11 cellular contexts compared by ENCODE assay signal in genomic region chr5:78927657-78928282, GRCh38. TPM values are rescaled to one million over a fixed set of nuclear protein-coding genes. Genes with fewer than 3 reads are reported as not detected.
DNase-seq lines count a peak whose midpoint lies in the region; ATAC-seq, FAIRE-seq and TF ChIP-seq lines count a peak whose summit lies in the region.
"Had no signal": no experiment of that assay in that cellular context is flagged by ENCODE, and none has a peak within 500 bp of the region (broad histone marks: within the 10 kb centered on the region; RNA-seq: fewer than 3 reads in every experiment).

No MANE protein-coding gene starts in this region.

- no peaks in the 10 kb centered on the region for H3K9me2 ChIP-seq in GM23338 (ENCODE audit: insufficient read depth)

- H3K9me3 Mint-ChIP-seq in GM23338 (no peaks in the 10 kb centered on the region), osteocyte (ENCODE audit: unreplicated experiment) (no peaks in the 10 kb centered on the region)
- H3K9me3 Mint-ChIP-seq in CD8-positive, alpha-beta T cell, result no peaks in the 10 kb centered on the region

- TF ChIP-seq CTCF in GM23338 (conservative IDR thresholded peaks at IDR 0.05; ENCODE audit: low read depth in 2 of 2) (no peak), epithelial cell of proximal tubule (conservative IDR thresholded peaks at IDR 0.05; ENCODE audit: low read depth, low read length) (no peak), osteocyte (IDR thresholded peaks at IDR 0.05) (no peak)
- no peak for TF ChIP-seq CTCF in CD8-positive, alpha-beta T cell (IDR thresholded peaks at IDR 0.05)

- H3K79me2 ChIP-seq in GM23338 (replicated peaks; ENCODE audit: insufficient read depth), result no peaks in the 10 kb centered on the region

- POLR2A ChIA-PET in CD8-positive, alpha-beta T cell (lab: Charles Lee), result no interaction called here

- peaks cover 4% of the 10 kb centered on the region for H3K27me3 Mint-ChIP-seq in GM23338 (ENCODE audit: insufficient read depth, low read depth, poor library complexity)
- H3K27me3 Mint-ChIP-seq in osteocyte (ENCODE audit: unreplicated experiment), result no peaks in the 10 kb centered on the region
- no peaks in the 10 kb centered on the region for H3K27me3 Mint-ChIP-seq in CD8-positive, alpha-beta T cell (ENCODE audit: low read depth)
- H3K27me3 Mint-ChIP-seq: naive B cell had no signal

- peak overlapping the region; percentile 44; the same call in 1 of the 2 replicates for H3K4me2 ChIP-seq in GM23338

- H3K4me3 ChIP-seq in GM23338 (no peak overlapping the region), epithelial cell of proximal tubule (ENCODE audit: low read depth, low read length) (no peak overlapping the region)
- no peak overlapping the region for H3K4me3 ChIP-seq in CD8-positive, alpha-beta T cell (ENCODE audit: low read depth, low read length)

- CTCF ChIA-PET in CD8-positive, alpha-beta T cell (lab: Charles Lee), result interaction anchor here (1.0 kb wide), 1 partner anchor 206 kb away, joined by 4 read pairs; no protein-coding TSS in a partner anchor

- H3K4me1 Mint-ChIP-seq in GM23338, result peaks cover 43% of the 10 kb centered on the region
- peaks cover 49% of the 10 kb centered on the region for H3K4me1 Mint-ChIP-seq in osteocyte (ENCODE audit: unreplicated experiment)
- H3K4me1 Mint-ChIP-seq in CD8-positive, alpha-beta T cell (ENCODE audit: low read depth), result no peaks in the 10 kb centered on the region

- H3K27ac ChIP-seq in GM23338 (ENCODE audit: low read depth), result peak overlapping the region; percentile 84; the same call in 1 of the 2 replicates
- no peak overlapping the region for H3K27ac ChIP-seq in CD8-positive, alpha-beta T cell (ENCODE audit: low read depth, low read length)

- H4K20me1 ChIP-seq in GM23338 (replicated peaks; ENCODE audit: insufficient read depth), result no peaks in the 10 kb centered on the region

- ATAC-seq in GM23338 (peak; percentile 76), GM21528 (IDR thresholded peaks at IDR 0.05; ENCODE audit: low FRiP score, unreplicated experiment) (no peak)
- ATAC-seq in CD8-positive, alpha-beta T cell, result no peak

- FAIRE-seq in RCC 7860 (lab: Jason Lieb, UNC), result no peak

- H3K36me3 Mint-ChIP-seq in GM23338 (ENCODE audit: low read depth) (no peaks in the 10 kb centered on the region), osteocyte (ENCODE audit: unreplicated experiment) (peaks cover 2% of the 10 kb centered on the region)
- peaks cover 4% of the 10 kb centered on the region for H3K36me3 Mint-ChIP-seq in CD8-positive, alpha-beta T cell

- H3K4me1 ChIP-seq in GM23338 (ENCODE audit: insufficient read depth), result peaks cover 20% of the 10 kb centered on the region
- H3K4me1 ChIP-seq in CD8-positive, alpha-beta T cell (ENCODE audit: insufficient read depth, low read length), result no peaks in the 10 kb centered on the region

- no peaks in the 10 kb centered on the region for H3K9me3 ChIP-seq in CD8-positive, alpha-beta T cell (ENCODE audit: low read length)

- H3K27me3 ChIP-seq in GM23338 (ENCODE audit: insufficient read depth), result no peaks in the 10 kb centered on the region
- no peaks in the 10 kb centered on the region for H3K27me3 ChIP-seq in CD8-positive, alpha-beta T cell (ENCODE audit: insufficient read depth, low read length)

- DNase-seq in GM23338 (ENCODE audit: low spot score) (peak; percentile 92), RCC 7860 (ENCODE audit: low spot score) (peak; percentile 60), epithelial cell of proximal tubule (ENCODE audit: low read depth) (peak; percentile 18), osteocyte (ENCODE audit: extremely low spot score, unreplicated experiment) (no peak), NCI-H1694 (lab: John Stamatoyannopoulos, UW) (no peak)
- DNase-seq in CD8-positive, alpha-beta T cell, result no peak
- DNase-seq in stimulated activated CD4-positive, alpha-beta T cell treated with anti-CD3 and anti-CD28 coated beads, Interleukin-4, amount 100 ng/mL, for 1 hour, result no peak
- DNase-seq: naive B cell; NCI-H2081; stimulated activated CD4-positive, alpha-beta T cell treated with anti-CD3 and anti-CD28 coated beads, Interleukin-1b, Interleukin-23, amount 100 ng/mL, for 48 hours had no signal

- no peaks in the 10 kb centered on the region for H3K36me3 ChIP-seq in GM23338 (ENCODE audit: insufficient read depth)
- H3K36me3 ChIP-seq in CD8-positive, alpha-beta T cell (ENCODE audit: insufficient read depth, low read length), result no peaks in the 10 kb centered on the region

- H3F3A ChIP-seq in GM23338 (replicated peaks; ENCODE audit: low read depth), result no peaks in the 10 kb centered on the region

- no peak overlapping the region for H2AFZ ChIP-seq in GM23338

- H3K4me3 Mint-ChIP-seq in GM23338 (peak overlapping the region; percentile 3; the same call in 1 of the 3 replicates), osteocyte (ENCODE audit: unreplicated experiment) (no peak overlapping the region)
- H3K4me3 Mint-ChIP-seq in CD8-positive, alpha-beta T cell, result no peak overlapping the region
- H3K4me3 Mint-ChIP-seq: naive B cell had no signal

- H3K27ac Mint-ChIP-seq in GM23338 (peak overlapping the region; percentile 77), osteocyte (ENCODE audit: unreplicated experiment) (peak overlapping the region; percentile 91)
- H3K27ac Mint-ChIP-seq in CD8-positive, alpha-beta T cell, result no peak overlapping the region

- intact Hi-C loops in CD8-positive, alpha-beta T cell (cut with DNase I, micrococcal nuclease), result no loop called here

TF ChIP-seq in GM23338, 12 proteins besides CTCF, POLR2A, EP300 and RAD21:
- no peak for TF ChIP-seq POLR2AphosphoS5 (IDR thresholded peaks at IDR 0.05; ENCODE audit: low read depth)
- TF ChIP-seq EZH2 (IDR thresholded peaks at IDR 0.05; ENCODE audit: low read depth, unreplicated experiment), result no peak
- no peak for TF ChIP-seq STAT1 (IDR thresholded peaks at IDR 0.05; ENCODE audit: unreplicated experiment)
- peak; percentile 41; the same call in 1 of the 2 replicates for TF ChIP-seq ZNF462 (CRISPR knock-in tag; IDR thresholded peaks at IDR 0.05)
TF ChIP-seq in GM23338: peak in this region for 1.

RNA-seq across cellular contexts. Expression of gene ARSB, which starts 57.3 kb away (rescaled TPM):
- 24.6 and 27.2 TPM in 2 replicates for total RNA-seq in GM23338 (2014; rRNA removed; shearing (Covaris generic))
- polyA plus RNA-seq in GM23338 (2016; fragmentation: Nextera tagmentation; extraction: Ambion mirVana), result 7.4 and 7.8 TPM in 2 replicates
- 16.5 and 16.7 TPM in 2 replicates for total RNA-seq in epithelial cell of proximal tubule
- total RNA-seq in osteocyte, result 34.9 and 36.0 TPM in 2 replicates
- 1 to 10 TPM; 4.6 to 4.8 TPM for total RNA-seq in CD8-positive, alpha-beta T cell

Comparison
In these comparisons a context has a peak if more than half of its experiments do, and no peak if none do; other contexts are left out.
1. DNase-seq: peak in GM23338 (single experiment), RCC 7860 (single experiment) and epithelial cell of proximal tubule (single experiment); none in osteocyte (single experiment), CD8-positive, alpha-beta T cell (0 of 7), stimulated activated CD4-positive, alpha-beta T cell treated with anti-CD3 and anti-CD28 coated beads, Interleukin-4, amount 100 ng/mL, for 1 hour (single experiment) and NCI-H1694 (single experiment).